8 cellular contexts compared by ENCODE assay signal in genomic region chrX:55056820-55057690, GRCh38. TPM values are rescaled to one million over a fixed set of nuclear protein-coding genes. Genes with fewer than 3 reads are reported as not detected.
A peak's percentile ranks its signal among the peaks of the same experiment; 100 is the strongest.
DNase-seq lines count a peak whose midpoint lies in the region; ATAC-seq and TF ChIP-seq lines count a peak whose summit lies in the region.

No MANE protein-coding gene starts in this region.

- ATAC-seq in stimulated activated naive CD8-positive, alpha-beta T cell treated with anti-CD3 and anti-CD28 coated beads, Interleukin-15, Interleukin-2, amounts not matched to agents 100 U/mL and 50 U/mL, for 24 hours, result no peak
- no peak for ATAC-seq in HG03159 (IDR thresholded peaks at IDR 0.05; ENCODE audit: unreplicated experiment)

- H3K27ac ChIP-seq in stomach, result no peak overlapping the region
- H3K27ac ChIP-seq in RWPE1, result no peak overlapping the region

- no peak for TF ChIP-seq CTCF in stomach (IDR thresholded peaks at IDR 0.05)
- TF ChIP-seq CTCF in RWPE1 (conservative IDR thresholded peaks at IDR 0.05; ENCODE audit: low read depth), result no peak

- no peaks in the 10 kb centered on the region for H3K27me3 ChIP-seq in stomach

- CTCF ChIA-PET in activated CD4-positive, alpha-beta memory T cell treated with anti-CD3 and anti-CD28 coated beads for 36 hours (lab: Charles Lee), result interaction anchor here (0.6 to 1.3 kb wide), 6 partner anchors 57 to 692 kb away, joined by 3 to 13 read pairs (median 4); partner anchors contain the start of gene APEX2
- CTCF ChIA-PET in RWPE1 (lab: Yijun Ruan, JAX), result interaction anchor here (0.7 kb wide), 2 partner anchors 809 to 1192 kb away, joined by 3 read pairs; no protein-coding TSS in a partner anchor

- no peaks in the 10 kb centered on the region for H3K9me3 Mint-ChIP-seq in stimulated activated naive CD8-positive, alpha-beta T cell treated with anti-CD3 and anti-CD28 coated beads, Interleukin-15, Interleukin-2, amounts not matched to agents 100 ng/mL and 50 ng/mL, for 24 hours
- H3K9me3 Mint-ChIP-seq in activated CD4-positive, alpha-beta memory T cell treated with anti-CD3 and anti-CD28 coated beads for 36 hours, result no peaks in the 10 kb centered on the region

- intact Hi-C loops in activated CD4-positive, alpha-beta memory T cell treated with anti-CD3 and anti-CD28 coated beads for 36 hours (cut with micrococcal nuclease), result loop anchor here (1.0 to 2.0 kb wide), 3 partner anchors 57 to 166 kb away; partner anchors contain the start of gene APEX2
- intact Hi-C loops in stomach (cut with DNase I; ENCODE audit: low total_unique reads), result no loop called here

- peaks cover 0 to 12% (median 6%) of the 10 kb centered on the region in 4 donors for H3K9me3 ChIP-seq in stomach

- no peak overlapping the region for H3K27ac Mint-ChIP-seq in stimulated activated naive CD8-positive, alpha-beta T cell treated with anti-CD3 and anti-CD28 coated beads, Interleukin-15, Interleukin-2, amounts not matched to agents 100 ng/mL and 50 ng/mL, for 24 hours
- peak overlapping the region; percentile 36 for H3K27ac Mint-ChIP-seq in activated CD4-positive, alpha-beta memory T cell treated with anti-CD3 and anti-CD28 coated beads for 36 hours

- H3K4me1 Mint-ChIP-seq in stimulated activated naive CD8-positive, alpha-beta T cell treated with anti-CD3 and anti-CD28 coated beads, Interleukin-15, Interleukin-2, amounts not matched to agents 100 ng/mL and 50 ng/mL, for 24 hours (ENCODE audit: low read depth), result peaks cover 17% of the 10 kb centered on the region
- peaks cover 18% of the 10 kb centered on the region for H3K4me1 Mint-ChIP-seq in activated CD4-positive, alpha-beta memory T cell treated with anti-CD3 and anti-CD28 coated beads for 36 hours (ENCODE audit: low read depth)

- H3K4me3 Mint-ChIP-seq in stimulated activated naive CD8-positive, alpha-beta T cell treated with anti-CD3 and anti-CD28 coated beads, Interleukin-15, Interleukin-2, amounts not matched to agents 100 ng/mL and 50 ng/mL, for 24 hours, result peak overlapping the region; percentile 63
- peak overlapping the region; percentile 35 for H3K4me3 Mint-ChIP-seq in activated CD4-positive, alpha-beta memory T cell treated with anti-CD3 and anti-CD28 coated beads for 36 hours

- H3K36me3 ChIP-seq in stomach, result no peaks in the 10 kb centered on the region

- TF ChIP-seq POLR2A in stomach (IDR thresholded peaks at IDR 0.05), result no peak

- no peak for DNase-seq in stimulated activated naive CD8-positive, alpha-beta T cell treated with anti-CD3 and anti-CD28 coated beads, Interleukin-15, Interleukin-2, amounts not matched to agents 100 U/mL and 50 U/mL, for 24 hours
- DNase-seq in activated CD4-positive, alpha-beta memory T cell treated with anti-CD3 and anti-CD28 coated beads for 36 hours, result peak; percentile 16
- DNase-seq in inferior parietal cortex (ENCODE audit: extremely low spot score) (peak; percentile 6), stomach (no peak), AG20443 (ENCODE audit: low spot score) (no peak), RWPE1 (ENCODE audit: low spot score) (no peak)

- 24 to 44% (median 24%) methylated on average over 7 of the region's 7 CpGs for WGBS in stomach, 5 donors

- no peak for TF ChIP-seq EP300 in stomach (IDR thresholded peaks at IDR 0.05)

- H3K27me3 Mint-ChIP-seq in stimulated activated naive CD8-positive, alpha-beta T cell treated with anti-CD3 and anti-CD28 coated beads, Interleukin-15, Interleukin-2, amounts not matched to agents 100 ng/mL and 50 ng/mL, for 24 hours, result no peaks in the 10 kb centered on the region
- H3K27me3 Mint-ChIP-seq in activated CD4-positive, alpha-beta memory T cell treated with anti-CD3 and anti-CD28 coated beads for 36 hours, result no peaks in the 10 kb centered on the region

- no peaks in the 10 kb centered on the region for H3K4me1 ChIP-seq in stomach

- peak overlapping the region in 1 of 4 donors; percentile 15 for H3K4me3 ChIP-seq in stomach

- H3K36me3 Mint-ChIP-seq in stimulated activated naive CD8-positive, alpha-beta T cell treated with anti-CD3 and anti-CD28 coated beads, Interleukin-15, Interleukin-2, amounts not matched to agents 100 ng/mL and 50 ng/mL, for 24 hours (ENCODE audit: low read depth), result no peaks in the 10 kb centered on the region
- H3K36me3 Mint-ChIP-seq in activated CD4-positive, alpha-beta memory T cell treated with anti-CD3 and anti-CD28 coated beads for 36 hours, result no peaks in the 10 kb centered on the region

- POLR2A ChIA-PET in activated CD4-positive, alpha-beta memory T cell treated with anti-CD3 and anti-CD28 coated beads for 36 hours (lab: Charles Lee), result no interaction called here
- POLR2A ChIA-PET in RWPE1 (lab: Yijun Ruan, JAX; ENCODE audit: low non-redundant PET), result no interaction called here

RNA-seq across cellular contexts. Expression of gene PAGE2B, which starts 17.8 kb away (rescaled TPM):
- 1 to 10 TPM in 1 of 2 experiments, under 1 TPM in 1; 0.70 to 1.2 TPM for total RNA-seq in activated CD4-positive, alpha-beta memory T cell treated with anti-CD3 and anti-CD28 coated beads for 36 hours
- total RNA-seq in stomach, result not detected
- 1 to 10 TPM in 1 of 3 donors, not detected in 2; 3.7 TPM for polyA plus RNA-seq in stomach

RNA-seq across cellular contexts. Expression of gene ALAS2, which starts 26.3 kb away (rescaled TPM):
- not detected for total RNA-seq in activated CD4-positive, alpha-beta memory T cell treated with anti-CD3 and anti-CD28 coated beads for 36 hours
- total RNA-seq in stomach, result 10 to 100 TPM in 1 of 5 donors, not detected in 4; 18.4 TPM
- polyA plus RNA-seq in stomach, result not detected

RNA-seq across cellular contexts. Expression of gene PAGE2, which starts 31.8 kb away (rescaled TPM):
- not detected for total RNA-seq in activated CD4-positive, alpha-beta memory T cell treated with anti-CD3 and anti-CD28 coated beads for 36 hours
- total RNA-seq in stomach, result not detected
- polyA plus RNA-seq in stomach, result not detected

RNA-seq across cellular contexts. Expression of gene APEX2, which starts 56.9 kb away (rescaled TPM):
- 10 to 100 TPM; 32.7 to 32.9 TPM for total RNA-seq in activated CD4-positive, alpha-beta memory T cell treated with anti-CD3 and anti-CD28 coated beads for 36 hours
- 1 to 10 TPM in 4 of 5 donors, under 1 TPM in 1; 0.29 to 8.5 (median 7.5) TPM for total RNA-seq in stomach
- polyA plus RNA-seq in stomach, result 10 to 100 TPM in 1 of 3 donors, 1 to 10 TPM in 2; 8.3 to 11.2 (median 8.4) TPM

Comparison
In these comparisons a context has a peak if more than half of its experiments do, and no peak if none do; other contexts are left out.
1. DNase-seq: peak in activated CD4-positive, alpha-beta memory T cell treated with anti-CD3 and anti-CD28 coated beads for 36 hours (single experiment) and inferior parietal cortex (single experiment); none in stimulated activated naive CD8-positive, alpha-beta T cell treated with anti-CD3 and anti-CD28 coated beads, Interleukin-15, Interleukin-2, amounts not matched to agents 100 U/mL and 50 U/mL, for 24 hours (single experiment), stomach (single experiment), AG20443 (single experiment) and RWPE1 (single experiment).